In the genomic region with DNA sequence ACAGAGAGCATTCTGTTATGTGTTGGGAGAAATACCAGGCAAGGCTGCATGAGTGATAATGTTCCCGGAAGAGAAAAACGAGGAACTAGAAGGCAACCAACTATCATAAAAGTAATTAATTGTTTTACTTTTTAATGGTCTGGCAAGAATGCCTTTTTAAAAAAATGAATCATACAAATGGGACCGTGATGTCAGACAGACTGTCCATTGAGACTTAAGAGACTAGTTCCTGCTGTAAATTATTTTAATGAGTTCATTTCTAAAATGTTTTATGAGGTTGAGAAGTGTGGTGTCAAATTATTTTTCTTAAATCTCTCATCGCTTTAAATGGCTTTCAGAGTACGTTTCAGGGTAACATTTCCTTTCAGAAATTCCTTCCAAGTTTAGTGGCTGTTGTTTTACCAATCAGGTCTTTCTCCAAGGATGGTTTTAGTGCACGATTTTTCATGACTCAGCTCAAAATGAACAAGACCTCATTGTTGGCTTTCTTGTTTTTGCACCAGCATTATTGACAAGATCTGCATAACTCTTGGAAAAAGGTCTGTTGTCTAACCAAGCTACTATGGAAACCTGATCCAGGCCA, we compare ENCODE assay signal across 15 cellular contexts.
DNase-seq lines count a peak whose midpoint lies in the region; ATAC-seq and TF ChIP-seq lines count a peak whose summit lies in the region.
"Had no signal": no experiment of that assay in that cellular context is flagged by ENCODE, and none has a peak within 500 bp of the region (broad histone marks: within the 10 kb centered on the region; RNA-seq: fewer than 3 reads in every experiment).

No MANE protein-coding gene starts in this region.

- no peak overlapping the region for H4K91ac ChIP-seq in trophoblast cell (ENCODE audit: low read depth, low read length)

- intact Hi-C loops in PC-3 (cut with micrococcal nuclease), result loop anchor here (10.0 kb wide), 1 partner anchor 144 kb away; no protein-coding TSS in a partner anchor
- intact Hi-C loops in esophagus muscularis mucosa (cut with DNase I), result no loop called here
- intact Hi-C loops in ovary (cut with DNase I), result no loop called here

- H3K36me3 ChIP-seq in PC-3 (ENCODE audit: low read depth, low read length) (no peaks in the 10 kb centered on the region), esophagus muscularis mucosa (no peaks in the 10 kb centered on the region), trophoblast cell (ENCODE audit: control insufficient read depth in 1 of 2, insufficient read depth in 2 of 2, low read length in 2 of 2) (no peaks in the 10 kb centered on the region), ovary (no peaks in the 10 kb centered on the region)

- no peaks in the 10 kb centered on the region for H3K9me2 ChIP-seq in PC-3 (replicated peaks; ENCODE audit: low read length)

- no peak for TF ChIP-seq POLR2A in esophagus muscularis mucosa (IDR thresholded peaks at IDR 0.05; ENCODE audit: low read depth)
- no peak for TF ChIP-seq POLR2A in ovary (IDR thresholded peaks at IDR 0.05)

- H2AFZ ChIP-seq in PC-3 (ENCODE audit: low read length) (no peak overlapping the region), trophoblast cell (ENCODE audit: insufficient read depth, low read length, poor library complexity) (no peak overlapping the region)
- H2AFZ ChIP-seq: parathyroid adenoma had no signal

- H2BK5ac ChIP-seq in trophoblast cell (ENCODE audit: low read depth, low read length, poor library complexity), result no peak overlapping the region

- BruUV-seq in PC-3 (replicated peaks; lab: Mats Ljungman, UMichigan), result no TSS peak

- 39% methylated on average over 6 of the region's 6 CpGs for WGBS in esophagus muscularis mucosa
- no CpG with 5 or more reads among the region's 6 CpGs for WGBS in trophoblast cell (ENCODE audit: extremely low coverage, insufficient coverage, insufficient read length)
- 18 to 26% (median 19%) methylated on average over 6 of the region's 6 CpGs for WGBS in ovary, 3 donors

- H4K20me1 ChIP-seq in PC-3 (ENCODE audit: low read length), result no peaks in the 10 kb centered on the region

- H4K8ac ChIP-seq in trophoblast cell (ENCODE audit: low read depth, low read length), result no peak overlapping the region

- H3K4me1 ChIP-seq in PC-3 (ENCODE audit: insufficient read depth, low read length) (peaks cover 30% of the 10 kb centered on the region), esophagus muscularis mucosa (peaks cover 34 to 53% (median 50%) of the 10 kb centered on the region in 4 donors), trophoblast cell (ENCODE audit: control insufficient read depth in 1 of 2, insufficient read depth in 2 of 2, low read length in 2 of 2) (peaks cover 8 to 19% of the 10 kb centered on the region in 2 experiments), ovary (ENCODE audit: insufficient read depth) (no peaks in the 10 kb centered on the region)
- H3K4me1 ChIP-seq: parathyroid adenoma, testis had no signal

- peaks cover 11% of the 10 kb centered on the region for H3K79me1 ChIP-seq in trophoblast cell (ENCODE audit: low read length)

- H2AK5ac ChIP-seq in trophoblast cell (ENCODE audit: low read length), result no peak overlapping the region

- H3K9ac ChIP-seq in PC-3 (ENCODE audit: low read length), result peak overlapping the region; percentile 37
- no peak overlapping the region for H3K9ac ChIP-seq in trophoblast cell (ENCODE audit: low read length)
- H3K9ac ChIP-seq: parathyroid adenoma had no signal

- H3K27me3 ChIP-seq in PC-3 (ENCODE audit: low read length) (no peaks in the 10 kb centered on the region), esophagus muscularis mucosa (no peaks in the 10 kb centered on the region), trophoblast cell (ENCODE audit: insufficient read depth, low read length) (no peaks in the 10 kb centered on the region), ovary (no peaks in the 10 kb centered on the region)
- H3K27me3 ChIP-seq: testis had no signal

- peak overlapping the region; percentile 75 for H3K27ac ChIP-seq in PC-3 (ENCODE audit: low read length)
- peak overlapping the region in 3 of 4 donors; percentile 32 to 57 (median 46) for H3K27ac ChIP-seq in esophagus muscularis mucosa (replicated peaks in 1 of 4)
- H3K27ac ChIP-seq in trophoblast cell (ENCODE audit: low read depth, low read length), result peak overlapping the region; percentile 93
- H3K27ac ChIP-seq in ovary, result no peak overlapping the region
- H3K27ac ChIP-seq: parathyroid adenoma, testis had no signal

- peaks cover 5% of the 10 kb centered on the region for H3F3A ChIP-seq in PC-3 (ENCODE audit: low read length, unreplicated experiment)

- no peak for TF ChIP-seq CTCF in PC-3 (conservative IDR thresholded peaks at IDR 0.05; ENCODE audit: low read depth, low read length)
- no peak for TF ChIP-seq CTCF in esophagus muscularis mucosa (IDR thresholded peaks at IDR 0.05)
- no peak for TF ChIP-seq CTCF in ovary (IDR thresholded peaks at IDR 0.05)

- peak overlapping the region; percentile 29 for H3K4me2 ChIP-seq in PC-3 (ENCODE audit: low read length)
- peak overlapping the region; percentile 20 for H3K4me2 ChIP-seq in trophoblast cell (ENCODE audit: low read length)

- POLR2A ChIA-PET in PC-3 (lab: Charles Lee; ENCODE audit: unreplicated experiment), result no interaction called here

- ATAC-seq in PC-3, result peak; percentile 11
- ATAC-seq: left lobe of liver had no signal

- H3K4ac ChIP-seq in trophoblast cell (ENCODE audit: low read depth, low read length), result no peak overlapping the region

- CTCF ChIA-PET in PC-3 (lab: Charles Lee), result interaction anchor here (0.5 to 0.7 kb wide), 2 partner anchors 86 to 182 kb away, joined by 3 to 9 read pairs; a partner anchor contains a TSS

- no peaks in the 10 kb centered on the region for H3K9me3 ChIP-seq in PC-3 (ENCODE audit: low read length)
- H3K9me3 ChIP-seq in esophagus muscularis mucosa, result peaks cover 0 to 6% (median 2%) of the 10 kb centered on the region in 4 donors
- no peaks in the 10 kb centered on the region for H3K9me3 ChIP-seq in trophoblast cell (ENCODE audit: insufficient read depth, low read depth, low read length)
- H3K9me3 ChIP-seq in ovary, result no peaks in the 10 kb centered on the region
- H3K9me3 ChIP-seq: testis had no signal

- no peak overlapping the region for H2BK12ac ChIP-seq in trophoblast cell (ENCODE audit: low read length)

- H3K79me2 ChIP-seq in PC-3 (ENCODE audit: low read length), result no peaks in the 10 kb centered on the region
- no peaks in the 10 kb centered on the region for H3K79me2 ChIP-seq in trophoblast cell (ENCODE audit: control insufficient read depth, insufficient read depth, low read length, poor library complexity)
- H3K79me2 ChIP-seq: parathyroid adenoma had no signal

- no peak overlapping the region for H3K23ac ChIP-seq in trophoblast cell (ENCODE audit: low read length)

- no peak overlapping the region for H3K18ac ChIP-seq in trophoblast cell (ENCODE audit: low read length)

- H3K4me3 ChIP-seq in PC-3 (ENCODE audit: low read length) (no peak overlapping the region), esophagus muscularis mucosa (no peak overlapping the region), trophoblast cell (ENCODE audit: low read depth, low read length) (no peak overlapping the region), ovary (no peak overlapping the region)
- H3K4me3 ChIP-seq: testis had no signal

- H4K12ac ChIP-seq in trophoblast cell (ENCODE audit: low read depth, low read length), result no peak overlapping the region

- no peak overlapping the region for H3K14ac ChIP-seq in trophoblast cell (ENCODE audit: low read length)

- H2BK120ac ChIP-seq in trophoblast cell (ENCODE audit: insufficient read depth, low read length, poor library complexity), result peak overlapping the region; percentile 81

- DNase-seq in AG08395 (ENCODE audit: low spot score) (peak; percentile 42), PC-3 (peak; percentile 60), esophagus muscularis mucosa (ENCODE audit: extremely low spot score) (no peak), trophoblast cell (peak in 1 of 2 donors; percentile 84), NCI-H187 (lab: John Stamatoyannopoulos, UW) (no peak), NCI-H526 treated with DMSO at 0.1 percent for 48 hours (lab: John Stamatoyannopoulos, UW) (no peak), ovary (no peak), NCI-H446 treated with DMSO at 0.1 percent for 48 hours (lab: John Stamatoyannopoulos, UW) (no peak)
- DNase-seq: activated CD4-positive, CD25-positive, alpha-beta regulatory T cell treated with anti-CD3 and anti-CD28 coated beads, Interleukin-2, amount 50 U/mL, for 72 hours; activated effector memory CD4-positive, alpha-beta T cell treated with Interleukin-2 at 50 U/mL for 16 hours; DMS79; NCI-H774; testis had no signal

- TF ChIP-seq EP300 in esophagus muscularis mucosa (IDR thresholded peaks at IDR 0.05) (no peak), ovary (IDR thresholded peaks at IDR 0.05) (no peak)

Comparison
In these comparisons a context has a peak if more than half of its experiments do, and no peak if none do; other contexts are left out.
1. DNase-seq: peak in AG08395 (single experiment) and PC-3 (single experiment); none in esophagus muscularis mucosa (single experiment), NCI-H187 (0 of 2), NCI-H526 treated with DMSO at 0.1 percent for 48 hours (single experiment), ovary (0 of 5) and NCI-H446 treated with DMSO at 0.1 percent for 48 hours (single experiment).
2. H3K27ac ChIP-seq: peak in PC-3 (single experiment), esophagus muscularis mucosa (3 of 4) and trophoblast cell (single experiment); none in ovary (0 of 2).